Comparison of ENCODE assay signal across 1 cellular context in the genomic region with DNA sequence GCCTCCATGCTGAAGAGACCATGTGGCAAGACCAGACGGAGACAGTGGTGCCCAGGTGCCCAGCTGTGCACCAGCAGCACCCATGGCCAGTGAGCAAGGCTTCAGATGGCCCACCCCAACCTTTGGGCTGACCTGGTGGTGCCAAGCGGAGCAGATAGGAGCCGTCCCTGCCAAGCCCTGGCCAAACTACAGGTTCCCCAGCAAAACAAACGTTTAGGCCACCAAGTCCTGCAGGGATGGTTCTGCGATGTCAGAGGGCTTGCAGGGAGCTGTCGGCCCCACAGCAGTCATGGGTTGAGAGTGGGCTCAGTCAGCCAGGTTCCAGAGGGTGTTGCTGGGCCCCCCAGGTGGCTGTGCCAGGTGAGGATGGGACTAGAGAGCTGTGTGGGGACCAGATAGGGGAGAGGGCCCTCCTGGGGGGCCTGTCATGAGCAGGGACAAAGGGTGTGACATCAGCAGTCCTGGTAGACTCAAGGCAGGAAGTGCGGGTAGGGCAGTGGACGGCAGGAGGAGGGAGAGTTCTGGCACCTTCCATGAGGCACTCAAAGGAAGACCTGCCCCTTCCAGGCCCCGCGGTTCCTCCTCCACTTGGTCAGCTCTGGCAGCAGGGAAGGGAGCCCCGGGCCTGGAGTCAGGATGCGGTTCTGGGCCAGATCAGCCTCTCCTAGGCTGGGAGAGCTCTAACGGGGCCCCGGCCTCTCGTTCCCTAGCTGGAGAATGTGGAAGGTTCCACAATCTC.
TF ChIP-seq lines count a peak whose summit lies in the region.

No MANE protein-coding gene starts in this region.

TF ChIP-seq in GM23338, 12 proteins besides CTCF, POLR2A, EP300 and RAD21 (continued from another document):
- TF ChIP-seq, protein P1, sequence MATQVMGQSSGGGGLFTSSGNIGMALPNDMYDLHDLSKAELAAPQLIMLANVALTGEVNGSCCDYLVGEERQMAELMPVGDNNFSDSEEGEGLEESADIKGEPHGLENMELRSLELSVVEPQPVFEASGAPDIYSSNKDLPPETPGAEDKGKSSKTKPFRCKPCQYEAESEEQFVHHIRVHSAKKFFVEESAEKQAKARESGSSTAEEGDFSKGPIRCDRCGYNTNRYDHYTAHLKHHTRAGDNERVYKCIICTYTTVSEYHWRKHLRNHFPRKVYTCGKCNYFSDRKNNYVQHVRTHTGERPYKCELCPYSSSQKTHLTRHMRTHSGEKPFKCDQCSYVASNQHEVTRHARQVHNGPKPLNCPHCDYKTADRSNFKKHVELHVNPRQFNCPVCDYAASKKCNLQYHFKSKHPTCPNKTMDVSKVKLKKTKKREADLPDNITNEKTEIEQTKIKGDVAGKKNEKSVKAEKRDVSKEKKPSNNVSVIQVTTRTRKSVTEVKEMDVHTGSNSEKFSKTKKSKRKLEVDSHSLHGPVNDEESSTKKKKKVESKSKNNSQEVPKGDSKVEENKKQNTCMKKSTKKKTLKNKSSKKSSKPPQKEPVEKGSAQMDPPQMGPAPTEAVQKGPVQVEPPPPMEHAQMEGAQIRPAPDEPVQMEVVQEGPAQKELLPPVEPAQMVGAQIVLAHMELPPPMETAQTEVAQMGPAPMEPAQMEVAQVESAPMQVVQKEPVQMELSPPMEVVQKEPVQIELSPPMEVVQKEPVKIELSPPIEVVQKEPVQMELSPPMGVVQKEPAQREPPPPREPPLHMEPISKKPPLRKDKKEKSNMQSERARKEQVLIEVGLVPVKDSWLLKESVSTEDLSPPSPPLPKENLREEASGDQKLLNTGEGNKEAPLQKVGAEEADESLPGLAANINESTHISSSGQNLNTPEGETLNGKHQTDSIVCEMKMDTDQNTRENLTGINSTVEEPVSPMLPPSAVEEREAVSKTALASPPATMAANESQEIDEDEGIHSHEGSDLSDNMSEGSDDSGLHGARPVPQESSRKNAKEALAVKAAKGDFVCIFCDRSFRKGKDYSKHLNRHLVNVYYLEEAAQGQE (IDR thresholded peaks at IDR 0.05; ENCODE audit: unreplicated experiment), result no peak
- no peak for TF ChIP-seq STAT1 (IDR thresholded peaks at IDR 0.05; ENCODE audit: unreplicated experiment)
- TF ChIP-seq, protein P2, sequence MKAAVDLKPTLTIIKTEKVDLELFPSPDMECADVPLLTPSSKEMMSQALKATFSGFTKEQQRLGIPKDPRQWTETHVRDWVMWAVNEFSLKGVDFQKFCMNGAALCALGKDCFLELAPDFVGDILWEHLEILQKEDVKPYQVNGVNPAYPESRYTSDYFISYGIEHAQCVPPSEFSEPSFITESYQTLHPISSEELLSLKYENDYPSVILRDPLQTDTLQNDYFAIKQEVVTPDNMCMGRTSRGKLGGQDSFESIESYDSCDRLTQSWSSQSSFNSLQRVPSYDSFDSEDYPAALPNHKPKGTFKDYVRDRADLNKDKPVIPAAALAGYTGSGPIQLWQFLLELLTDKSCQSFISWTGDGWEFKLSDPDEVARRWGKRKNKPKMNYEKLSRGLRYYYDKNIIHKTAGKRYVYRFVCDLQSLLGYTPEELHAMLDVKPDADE (IDR thresholded peaks at IDR 0.05), result no peak
- TF ChIP-seq POLR2AphosphoS5 (IDR thresholded peaks at IDR 0.05; ENCODE audit: low read depth), result no peak
- TF ChIP-seq ZNF331 (CRISPR knock-in tag; IDR thresholded peaks at IDR 0.05; ENCODE audit: low read depth), result no peak
- no peak for TF ChIP-seq EZH2phosphoT487 (IDR thresholded peaks at IDR 0.05; ENCODE audit: unreplicated experiment)
- TF ChIP-seq, protein P3, sequence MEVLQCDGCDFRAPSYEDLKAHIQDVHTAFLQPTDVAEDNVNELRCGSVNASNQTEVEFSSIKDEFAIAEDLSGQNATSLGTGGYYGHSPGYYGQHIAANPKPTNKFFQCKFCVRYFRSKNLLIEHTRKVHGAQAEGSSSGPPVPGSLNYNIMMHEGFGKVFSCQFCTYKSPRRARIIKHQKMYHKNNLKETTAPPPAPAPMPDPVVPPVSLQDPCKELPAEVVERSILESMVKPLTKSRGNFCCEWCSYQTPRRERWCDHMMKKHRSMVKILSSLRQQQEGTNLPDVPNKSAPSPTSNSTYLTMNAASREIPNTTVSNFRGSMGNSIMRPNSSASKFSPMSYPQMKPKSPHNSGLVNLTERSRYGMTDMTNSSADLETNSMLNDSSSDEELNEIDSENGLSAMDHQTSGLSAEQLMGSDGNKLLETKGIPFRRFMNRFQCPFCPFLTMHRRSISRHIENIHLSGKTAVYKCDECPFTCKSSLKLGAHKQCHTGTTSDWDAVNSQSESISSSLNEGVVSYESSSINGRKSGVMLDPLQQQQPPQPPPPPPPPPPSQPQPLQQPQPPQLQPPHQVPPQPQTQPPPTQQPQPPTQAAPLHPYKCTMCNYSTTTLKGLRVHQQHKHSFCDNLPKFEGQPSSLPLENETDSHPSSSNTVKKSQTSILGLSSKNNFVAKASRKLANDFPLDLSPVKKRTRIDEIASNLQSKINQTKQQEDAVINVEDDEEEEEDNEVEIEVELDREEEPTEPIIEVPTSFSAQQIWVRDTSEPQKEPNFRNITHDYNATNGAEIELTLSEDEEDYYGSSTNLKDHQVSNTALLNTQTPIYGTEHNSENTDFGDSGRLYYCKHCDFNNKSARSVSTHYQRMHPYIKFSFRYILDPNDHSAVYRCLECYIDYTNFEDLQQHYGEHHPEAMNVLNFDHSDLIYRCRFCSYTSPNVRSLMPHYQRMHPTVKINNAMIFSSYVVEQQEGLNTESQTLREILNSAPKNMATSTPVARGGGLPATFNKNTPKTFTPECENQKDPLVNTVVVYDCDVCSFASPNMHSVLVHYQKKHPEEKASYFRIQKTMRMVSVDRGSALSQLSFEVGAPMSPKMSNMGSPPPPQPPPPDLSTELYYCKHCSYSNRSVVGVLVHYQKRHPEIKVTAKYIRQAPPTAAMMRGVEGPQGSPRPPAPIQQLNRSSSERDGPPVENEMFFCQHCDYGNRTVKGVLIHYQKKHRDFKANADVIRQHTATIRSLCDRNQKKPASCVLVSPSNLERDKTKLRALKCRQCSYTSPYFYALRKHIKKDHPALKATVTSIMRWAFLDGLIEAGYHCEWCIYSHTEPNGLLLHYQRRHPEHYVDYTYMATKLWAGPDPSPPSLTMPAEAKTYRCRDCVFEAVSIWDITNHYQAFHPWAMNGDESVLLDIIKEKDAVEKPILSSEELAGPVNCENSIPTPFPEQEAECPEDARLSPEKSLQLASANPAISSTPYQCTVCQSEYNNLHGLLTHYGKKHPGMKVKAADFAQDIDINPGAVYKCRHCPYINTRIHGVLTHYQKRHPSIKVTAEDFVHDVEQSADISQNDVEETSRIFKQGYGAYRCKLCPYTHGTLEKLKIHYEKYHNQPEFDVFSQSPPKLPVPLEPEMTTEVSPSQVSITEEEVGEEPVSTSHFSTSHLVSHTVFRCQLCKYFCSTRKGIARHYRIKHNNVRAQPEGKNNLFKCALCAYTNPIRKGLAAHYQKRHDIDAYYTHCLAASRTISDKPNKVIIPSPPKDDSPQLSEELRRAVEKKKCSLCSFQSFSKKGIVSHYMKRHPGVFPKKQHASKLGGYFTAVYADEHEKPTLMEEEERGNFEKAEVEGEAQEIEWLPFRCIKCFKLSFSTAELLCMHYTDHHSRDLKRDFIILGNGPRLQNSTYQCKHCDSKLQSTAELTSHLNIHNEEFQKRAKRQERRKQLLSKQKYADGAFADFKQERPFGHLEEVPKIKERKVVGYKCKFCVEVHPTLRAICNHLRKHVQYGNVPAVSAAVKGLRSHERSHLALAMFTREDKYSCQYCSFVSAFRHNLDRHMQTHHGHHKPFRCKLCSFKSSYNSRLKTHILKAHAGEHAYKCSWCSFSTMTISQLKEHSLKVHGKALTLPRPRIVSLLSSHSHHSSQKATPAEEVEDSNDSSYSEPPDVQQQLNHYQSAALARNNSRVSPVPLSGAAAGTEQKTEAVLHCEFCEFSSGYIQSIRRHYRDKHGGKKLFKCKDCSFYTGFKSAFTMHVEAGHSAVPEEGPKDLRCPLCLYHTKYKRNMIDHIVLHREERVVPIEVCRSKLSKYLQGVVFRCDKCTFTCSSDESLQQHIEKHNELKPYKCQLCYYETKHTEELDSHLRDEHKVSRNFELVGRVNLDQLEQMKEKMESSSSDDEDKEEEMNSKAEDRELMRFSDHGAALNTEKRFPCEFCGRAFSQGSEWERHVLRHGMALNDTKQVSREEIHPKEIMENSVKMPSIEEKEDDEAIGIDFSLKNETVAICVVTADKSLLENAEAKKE (CRISPR knock-in tag; IDR thresholded peaks at IDR 0.05), result no peak
- no peak for TF ChIP-seq JUNB (IDR thresholded peaks at IDR 0.05; ENCODE audit: unreplicated experiment)
TF ChIP-seq in GM23338: peak in this region for 0.
